ENCODE assay signal across 21 cellular contexts in the genomic region with DNA sequence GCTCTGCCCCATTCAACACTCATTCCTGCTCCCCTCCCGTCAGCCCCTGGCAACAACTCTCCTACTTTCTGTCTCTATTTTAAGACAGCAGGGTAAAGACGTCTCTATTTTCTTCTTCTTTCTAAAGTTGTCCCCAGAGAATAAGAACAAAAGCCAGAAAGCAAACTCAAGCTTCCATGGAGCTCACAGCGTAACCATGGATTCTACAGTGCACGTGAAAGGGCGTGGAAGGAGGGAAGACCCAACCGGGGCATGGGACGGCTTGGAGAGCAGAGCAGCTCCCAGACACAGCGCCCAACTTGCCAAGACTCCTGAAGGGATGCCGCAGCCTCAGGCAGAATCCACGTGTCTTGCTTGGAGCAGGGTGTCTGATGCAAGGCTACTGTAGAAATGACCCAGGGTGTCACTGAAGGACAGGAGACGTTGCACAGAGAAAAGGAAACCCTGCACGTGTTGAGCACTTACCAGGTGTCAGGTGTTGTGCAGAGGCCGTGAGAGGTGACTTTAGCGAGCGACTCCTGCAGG.
"Had no signal": no experiment of that assay in that cellular context is flagged by ENCODE, and none has a peak within 500 bp of the region (broad histone marks: within the 10 kb centered on the region; RNA-seq: fewer than 3 reads in every experiment).

No MANE protein-coding gene starts in this region.

- H3K4me3 ChIP-seq: ascending aorta, neural progenitor cell, suprapubic skin, tibial artery, upper lobe of right lung had no signal

- H3K27ac Mint-ChIP-seq: activated B cell treated with CpG ODN at 0.5 μM for 24 hours; activated CD8-positive, alpha-beta T cell treated with anti-CD3 and anti-CD28 coated beads for 36 hours; activated naive CD4-positive, alpha-beta T cell treated with anti-CD3 and anti-CD28 coated beads, Interleukin-2, amount 10 ng/mL, durations not matched to agents 7 days and 5 days; activated naive CD8-positive, alpha-beta T cell treated with anti-CD3 and anti-CD28 coated beads, Interleukin-2, amount 10 ng/mL, durations not matched to agents 7 days and 5 days; activated T-cell treated with anti-CD3 and anti-CD28 coated beads, Interleukin-2, amount 50 U/mL, for 24 hours; mesothelial cell of epicardium; naive thymus-derived CD4-positive, alpha-beta T cell; neural progenitor cell had no signal

- H3K9me3 ChIP-seq: ascending aorta, suprapubic skin, tibial artery, upper lobe of right lung had no signal

- H3K27me3 Mint-ChIP-seq: activated B cell treated with CpG ODN at 0.5 μM for 24 hours had no signal

- H3K27me3 ChIP-seq: ascending aorta, neural progenitor cell, suprapubic skin, tibial artery, upper lobe of right lung had no signal

- DNase-seq: activated B cell treated with CpG ODN at 0.5 μM for 24 hours; activated CD4-positive, alpha-beta T cell treated with anti-CD3 and anti-CD28 coated beads, Interleukin-2, amount 50 U/mL, for 1 hour; activated CD8-positive, alpha-beta T cell treated with anti-CD3 and anti-CD28 coated beads for 36 hours; activated gamma-delta T cell; activated naive CD4-positive, alpha-beta T cell treated with anti-CD3 and anti-CD28 coated beads, Interleukin-2, amount 10 ng/mL, durations not matched to agents 7 days and 5 days; activated naive CD8-positive, alpha-beta T cell treated with anti-CD3 and anti-CD28 coated beads, Interleukin-2, amount 10 ng/mL, durations not matched to agents 7 days and 5 days; activated T-cell treated with anti-CD3 and anti-CD28 coated beads, Interleukin-2, amount 50 U/mL, for 24 hours; caudate nucleus; foreskin fibroblast; left ventricle myocardium superior; naive thymus-derived CD4-positive, alpha-beta T cell; stimulated activated CD4-positive, alpha-beta T cell treated with anti-CD3 and anti-CD28 coated beads, Interleukin-15, amount 100 ng/mL, for 24 hours; stimulated activated CD4-positive, alpha-beta T cell treated with anti-CD3 and anti-CD28 coated beads, Interleukin-2, amount 100 ng/mL, for 24 hours; stimulated activated naive CD4-positive, alpha-beta T cell; tibial artery; upper lobe of right lung had no signal

- H3K36me3 Mint-ChIP-seq: activated naive CD4-positive, alpha-beta T cell treated with anti-CD3 and anti-CD28 coated beads, Interleukin-2, amount 10 ng/mL, durations not matched to agents 7 days and 5 days; brain; mesothelial cell of epicardium; neural progenitor cell had no signal

- H3K4me1 ChIP-seq: ascending aorta, neural progenitor cell, suprapubic skin, tibial artery, upper lobe of right lung had no signal

- H3K27ac ChIP-seq: ascending aorta, neural progenitor cell, suprapubic skin, tibial artery, upper lobe of right lung had no signal

- H3K36me3 ChIP-seq: ascending aorta, neural progenitor cell, suprapubic skin, tibial artery, upper lobe of right lung had no signal

- H3K4me1 Mint-ChIP-seq: activated B cell treated with CpG ODN at 0.5 μM for 24 hours; activated naive CD4-positive, alpha-beta T cell treated with anti-CD3 and anti-CD28 coated beads, Interleukin-2, amount 10 ng/mL, durations not matched to agents 7 days and 5 days; activated naive CD8-positive, alpha-beta T cell treated with anti-CD3 and anti-CD28 coated beads, Interleukin-2, amount 10 ng/mL, durations not matched to agents 7 days and 5 days; naive thymus-derived CD4-positive, alpha-beta T cell had no signal

- H3K4me3 Mint-ChIP-seq: activated B cell treated with CpG ODN at 0.5 μM for 24 hours; activated CD8-positive, alpha-beta T cell treated with anti-CD3 and anti-CD28 coated beads for 36 hours; activated naive CD4-positive, alpha-beta T cell treated with anti-CD3 and anti-CD28 coated beads, Interleukin-2, amount 10 ng/mL, durations not matched to agents 7 days and 5 days; activated naive CD8-positive, alpha-beta T cell treated with anti-CD3 and anti-CD28 coated beads, Interleukin-2, amount 10 ng/mL, durations not matched to agents 7 days and 5 days; activated T-cell treated with anti-CD3 and anti-CD28 coated beads, Interleukin-2, amount 50 U/mL, for 24 hours; brain; mesothelial cell of epicardium; naive thymus-derived CD4-positive, alpha-beta T cell; neural progenitor cell had no signal

- H3K9me3 Mint-ChIP-seq: activated B cell treated with CpG ODN at 0.5 μM for 24 hours; activated CD8-positive, alpha-beta T cell treated with anti-CD3 and anti-CD28 coated beads for 36 hours; activated T-cell treated with anti-CD3 and anti-CD28 coated beads, Interleukin-2, amount 50 U/mL, for 24 hours had no signal
